In the genomic region with DNA sequence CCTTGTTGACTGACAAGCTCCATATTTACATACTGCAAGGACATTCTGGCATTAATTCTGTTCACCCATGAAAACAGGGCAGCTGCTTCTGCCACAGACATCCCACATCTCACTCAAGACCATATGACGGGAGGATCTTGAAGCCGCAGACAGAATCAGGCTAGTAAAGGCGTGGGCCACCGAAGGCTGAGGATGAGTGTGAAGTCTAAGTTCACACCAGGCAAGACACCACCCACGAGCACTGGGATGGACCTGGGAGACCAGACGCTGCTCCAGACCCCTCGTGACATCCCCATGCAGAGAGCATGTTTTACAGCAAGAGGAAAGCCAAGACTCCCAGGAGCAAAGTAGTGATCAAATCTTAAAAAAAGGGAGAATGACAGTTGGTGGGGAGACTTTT, we compare ENCODE assay signal across 14 cellular contexts. TPM values are rescaled to one million over a fixed set of nuclear protein-coding genes. Genes with fewer than 3 reads are reported as not detected.
DNase-seq lines count a peak whose midpoint lies in the region; ATAC-seq and TF ChIP-seq lines count a peak whose summit lies in the region.
"Had no signal": no experiment of that assay in that cellular context is flagged by ENCODE, and none has a peak within 500 bp of the region (broad histone marks: within the 10 kb centered on the region; RNA-seq: fewer than 3 reads in every experiment).

No MANE protein-coding gene starts in this region.

- H3K4me1 Mint-ChIP-seq in MCF 10A (ENCODE audit: insufficient read depth, unreplicated experiment), result peaks cover 49% of the 10 kb centered on the region
- peaks cover 7% of the 10 kb centered on the region for H3K4me1 Mint-ChIP-seq in activated CD4-positive, alpha-beta memory T cell treated with anti-CD3 and anti-CD28 coated beads for 36 hours (ENCODE audit: low read depth)

- peaks cover 4 to 15% of the 10 kb centered on the region in 2 experiments for H3K4me1 ChIP-seq in SK-N-SH (ENCODE audit: control insufficient read depth in 1 of 2, insufficient read depth in 2 of 2, low read depth in 1 of 2, low read length in 1 of 2)
- peaks cover 25 to 68% (median 60%) of the 10 kb centered on the region in 4 donors for H3K4me1 ChIP-seq in stomach

- H4K20me1 ChIP-seq in SK-N-SH (ENCODE audit: insufficient read depth), result peaks cover 20% of the 10 kb centered on the region; the same call in 1 of the 2 replicates

- H3K27me3 Mint-ChIP-seq in MCF 10A (ENCODE audit: insufficient read depth, unreplicated experiment), result no peaks in the 10 kb centered on the region
- peaks cover 24% of the 10 kb centered on the region for H3K27me3 Mint-ChIP-seq in activated CD4-positive, alpha-beta memory T cell treated with anti-CD3 and anti-CD28 coated beads for 36 hours

- H3K27ac ChIP-seq in SK-N-SH (ENCODE audit: low read depth in 2 of 2, low read length in 1 of 2) (peak overlapping the region in 1 of 2 experiments; percentile 87; a peak in 2 of 4 replicates), stomach (peak overlapping the region; percentile 18 to 96 (median 96))
- H3K27ac ChIP-seq: thoracic aorta had no signal

- no peak for DNase-seq in SK-N-SH
- DNase-seq in MCF 10A (ENCODE audit: unreplicated experiment), result no peak
- DNase-seq in iris pigment epithelial cell (ENCODE audit: low read depth), result peak; percentile 60
- no peak for DNase-seq in stomach
- DNase-seq in globus pallidus (ENCODE audit: low spot score), result no peak
- DNase-seq in occipital lobe (lab: John Stamatoyannopoulos, UW), result no peak
- DNase-seq in activated CD4-positive, alpha-beta memory T cell treated with anti-CD3 and anti-CD28 coated beads for 36 hours, result no peak
- DNase-seq: 8988T; activated CD4-positive, alpha-beta T cell treated with anti-CD3 and anti-CD28 coated beads, Interleukin-2, amount 10 ng/mL, durations not matched to agents 24 days and 14 days; DMS 273 treated with DMSO at 0.1 percent for 48 hours; NCI-H1436; NCI-H446 had no signal

- H3K4me3 ChIP-seq in SK-N-SH (ENCODE audit: low read depth in 2 of 2, low read length in 1 of 2), result no peak overlapping the region
- H3K4me3 ChIP-seq in stomach, result peak overlapping the region in 3 of 4 donors; percentile 23 to 68 (median 61)

- no peak for TF ChIP-seq POLR2A in stomach (IDR thresholded peaks at IDR 0.05)

- intact Hi-C loops in MCF 10A (cut with micrococcal nuclease) (loop anchor here (1.0 to 5.0 kb wide), 3 partner anchors 38 to 117 kb away; no protein-coding TSS in a partner anchor), stomach (cut with DNase I; ENCODE audit: low total_unique reads) (no loop called here)
- intact Hi-C loops in activated CD4-positive, alpha-beta memory T cell treated with anti-CD3 and anti-CD28 coated beads for 36 hours (cut with micrococcal nuclease), result loop anchor here (2.0 kb wide), 1 partner anchor 21 kb away; no protein-coding TSS in a partner anchor

- no peak for ATAC-seq in SK-N-SH treated with all-trans-retinoic acid at 6 μM for 48 hours

- no peak for TF ChIP-seq RAD21 in SK-N-SH (IDR thresholded peaks at IDR 0.05; ENCODE audit: low read length)

- WGBS in SK-N-SH (ENCODE audit: low lambda C conversion rate), result 97% methylated on average over 7 of the region's 7 CpGs
- WGBS in stomach, 5 donors, result 80 to 86% (median 83%) methylated on average over 7 of the region's 7 CpGs

- H3K9me3 Mint-ChIP-seq in MCF 10A (ENCODE audit: unreplicated experiment), result no peaks in the 10 kb centered on the region
- no peaks in the 10 kb centered on the region for H3K9me3 Mint-ChIP-seq in activated CD4-positive, alpha-beta memory T cell treated with anti-CD3 and anti-CD28 coated beads for 36 hours
- H3K9me3 Mint-ChIP-seq: activated CD4-positive, alpha-beta T cell treated with anti-CD3 and anti-CD28 coated beads, Interleukin-2, amount 10 ng/mL, durations not matched to agents 24 days and 14 days had no signal

- TF ChIP-seq CTCF in SK-N-SH (IDR thresholded peaks at IDR 0.05) (no peak), MCF 10A (IDR thresholded peaks at IDR 0.05; ENCODE audit: unreplicated experiment) (no peak), stomach (IDR thresholded peaks at IDR 0.05) (no peak)

- H3K36me3 ChIP-seq in SK-N-SH (replicated peaks in 1 of 2; ENCODE audit: control insufficient read depth in 1 of 2, insufficient read depth in 2 of 2, low read length in 1 of 2) (peaks cover 0 to 10% of the 10 kb centered on the region in 2 experiments), stomach (no peaks in the 10 kb centered on the region)
- H3K36me3 ChIP-seq: thoracic aorta had no signal

- CTCF ChIA-PET in SK-N-SH (lab: Yijun Ruan, JAX), result interaction anchor here (0.7 to 1.4 kb wide), 3 partner anchors 27 to 524 kb away, joined by 3 to 6 read pairs (median 4); no protein-coding TSS in a partner anchor
- CTCF ChIA-PET in MCF 10A (lab: Yijun Ruan, JAX), result interaction anchor here (0.6 to 3.1 kb wide), 8 partner anchors 14 to 130 kb away, joined by 3 to 14 read pairs (median 4); no protein-coding TSS in a partner anchor
- CTCF ChIA-PET in activated CD4-positive, alpha-beta memory T cell treated with anti-CD3 and anti-CD28 coated beads for 36 hours (lab: Charles Lee), result interaction anchor here (0.7 to 1.5 kb wide), 2 partner anchors 9 to 57 kb away, joined by 3 read pairs; no protein-coding TSS in a partner anchor

- H2AFZ ChIP-seq in SK-N-SH (ENCODE audit: low read depth), result no peak overlapping the region

- H3K36me3 Mint-ChIP-seq in MCF 10A (ENCODE audit: insufficient read depth, unreplicated experiment), result peaks cover 31% of the 10 kb centered on the region
- H3K36me3 Mint-ChIP-seq in activated CD4-positive, alpha-beta memory T cell treated with anti-CD3 and anti-CD28 coated beads for 36 hours, result no peaks in the 10 kb centered on the region

- H3K4me3 Mint-ChIP-seq in MCF 10A (ENCODE audit: unreplicated experiment), result peak overlapping the region; percentile 87
- no peak overlapping the region for H3K4me3 Mint-ChIP-seq in activated CD4-positive, alpha-beta memory T cell treated with anti-CD3 and anti-CD28 coated beads for 36 hours
- H3K4me3 Mint-ChIP-seq: activated CD4-positive, alpha-beta T cell treated with anti-CD3 and anti-CD28 coated beads, Interleukin-2, amount 10 ng/mL, durations not matched to agents 24 days and 14 days had no signal

- H3K27me3 ChIP-seq in SK-N-SH (ENCODE audit: insufficient read depth) (no peaks in the 10 kb centered on the region), stomach (peaks cover 0 to 31% (median 11%) of the 10 kb centered on the region in 3 donors)

- H3K79me2 ChIP-seq in SK-N-SH (ENCODE audit: insufficient read depth), result peaks cover 77% of the 10 kb centered on the region

- BruUV-seq in MCF 10A (replicated peaks; lab: Mats Ljungman, UMichigan), result no TSS peak

- H3K27ac Mint-ChIP-seq in MCF 10A (ENCODE audit: low read depth, unreplicated experiment), result peak overlapping the region; percentile 91
- H3K27ac Mint-ChIP-seq in activated CD4-positive, alpha-beta memory T cell treated with anti-CD3 and anti-CD28 coated beads for 36 hours, result no peak overlapping the region
- H3K27ac Mint-ChIP-seq: activated CD4-positive, alpha-beta T cell treated with anti-CD3 and anti-CD28 coated beads, Interleukin-2, amount 10 ng/mL, durations not matched to agents 24 days and 14 days had no signal

- H3K9ac ChIP-seq in SK-N-SH, result no peak overlapping the region

- H3K9me2 ChIP-seq in SK-N-SH, result no peaks in the 10 kb centered on the region

- POLR2A ChIA-PET in SK-N-SH (lab: Yijun Ruan, JAX) (no interaction called here), MCF 10A (lab: Yijun Ruan, JAX) (interaction anchor here (0.6 to 8.4 kb wide), 11 partner anchors 8 to 797 kb away, joined by 3 to 119 read pairs (median 6); partner anchors contain the start of gene C2orf49)
- POLR2A ChIA-PET in activated CD4-positive, alpha-beta memory T cell treated with anti-CD3 and anti-CD28 coated beads for 36 hours (lab: Charles Lee), result no interaction called here

- H3K9me3 ChIP-seq in SK-N-SH, result no peaks in the 10 kb centered on the region
- H3K9me3 ChIP-seq in stomach, result no peaks in the 10 kb centered on the region
- H3K9me3 ChIP-seq: thoracic aorta had no signal

- TF ChIP-seq EP300 in SK-N-SH (IDR thresholded peaks at IDR 0.05; ENCODE audit: borderline replicate concordance in 1 of 2, low read depth in 1 of 2, low read length in 1 of 2) (no peak), stomach (IDR thresholded peaks at IDR 0.05) (no peak)

- peaks cover 23% of the 10 kb centered on the region for H3F3A ChIP-seq in SK-N-SH (replicated peaks; ENCODE audit: insufficient read depth)

- peak overlapping the region; percentile 94; the same call in 1 of the 2 replicates for H3K4me2 ChIP-seq in SK-N-SH

TF ChIP-seq in SK-N-SH, 30 proteins besides CTCF, POLR2A, EP300 and RAD21 (continues in another document):
- TF ChIP-seq POLR2AphosphoS5 (IDR thresholded peaks at IDR 0.05; ENCODE audit: low read depth, low read length) (no peak), ELF1 (IDR thresholded peaks at IDR 0.05) (no peak), CHD2 (IDR thresholded peaks at IDR 0.05; ENCODE audit: low read length, partially characterized antibody) (no peak), TEAD4 (IDR thresholded peaks at IDR 0.05; ENCODE audit: borderline replicate concordance, insufficient read depth) (no peak), EZH2phosphoT487 (IDR thresholded peaks at IDR 0.05; ENCODE audit: borderline replicate concordance, low read depth) (no peak)

TF ChIP-seq in SK-N-SH treated with all-trans-retinoic acid at 6 μM for 48 hours, 23 proteins besides CTCF, POLR2A, EP300 and RAD21 (continues in another document):
- TF ChIP-seq PPARA (CRISPR knock-in tag; IDR thresholded peaks at IDR 0.05; ENCODE audit: borderline replicate concordance) (no peak), CSDC2 (CRISPR knock-in tag; IDR thresholded peaks at IDR 0.05) (no peak), BACH2 (CRISPR knock-in tag; IDR thresholded peaks at IDR 0.05; ENCODE audit: borderline replicate concordance) (no peak), RARB (CRISPR knock-in tag; IDR thresholded peaks at IDR 0.05) (no peak), ARNTL (CRISPR knock-in tag; IDR thresholded peaks at IDR 0.05; ENCODE audit: borderline replicate concordance, low read depth) (no peak)

RNA-seq across cellular contexts. Expression of gene FHL2, which starts 3.2 kb away (rescaled TPM):
- 31.7 and 33.1 TPM in 2 replicates for polyA plus RNA-seq in SK-N-SH (2012; rRNA removed)
- polyA plus RNA-seq in SK-N-SH (2012; cell fraction: cytosol; rRNA removed), result 25.7 and 28.6 TPM in 2 replicates
- polyA plus RNA-seq in SK-N-SH (2012; cell fraction: nucleus; rRNA removed), result 23.6 and 27.0 TPM in 2 replicates
- 77.3 and 93.2 TPM in 2 replicates for total RNA-seq in MCF 10A (2022)
- 100 to 1,000 TPM in 1 of 5 donors, 10 to 100 TPM in 4; 42.3 to 118 (median 57.1) TPM for total RNA-seq in stomach
- 100 to 1,000 TPM in 1 of 3 donors, 10 to 100 TPM in 2; 45.7 to 240 (median 84.2) TPM for polyA plus RNA-seq in stomach
- 4.4 TPM for total RNA-seq in occipital lobe
- 1 to 10 TPM; 1.3 to 1.5 TPM for total RNA-seq in activated CD4-positive, alpha-beta memory T cell treated with anti-CD3 and anti-CD28 coated beads for 36 hours

RNA-seq across cellular contexts. Expression of gene C2orf49, which starts 58.4 kb away (rescaled TPM):
- polyA plus RNA-seq in SK-N-SH (2012; rRNA removed) (7.6 and 8.5 TPM in 2 replicates), stomach (10 to 100 TPM in 1 of 3 donors, 1 to 10 TPM in 2; 6.3 to 11.2 (median 7.0) TPM)
- polyA plus RNA-seq in SK-N-SH (2012; cell fraction: cytosol; rRNA removed), result 10.4 and 14.9 TPM in 2 replicates
- 3.8 and 7.8 TPM in 2 replicates for polyA plus RNA-seq in SK-N-SH (2012; cell fraction: nucleus; rRNA removed)
- total RNA-seq in MCF 10A (2022) (24.2 and 24.5 TPM in 2 replicates), stomach (10 to 100 TPM; 10.5 to 22.0 (median 11.3) TPM), occipital lobe (33.5 TPM)
- total RNA-seq in activated CD4-positive, alpha-beta memory T cell treated with anti-CD3 and anti-CD28 coated beads for 36 hours, result 10 to 100 TPM; 16.9 to 20.2 TPM

Comparison
In these comparisons a context has a peak if more than half of its experiments do, and no peak if none do; other contexts are left out.
1. H3K4me3 ChIP-seq: peak in stomach (3 of 4); none in SK-N-SH (0 of 2).